7 cellular contexts compared by ENCODE assay signal in genomic region chr7:3807825-3808224, GRCh38.
"Had no signal": no experiment of that assay in that cellular context is flagged by ENCODE, and none has a peak within 500 bp of the region (broad histone marks: within the 10 kb centered on the region; RNA-seq: fewer than 3 reads in every experiment).

No MANE protein-coding gene starts in this region.

- DNase-seq: H9, HCEC 1CT, IMR-90 had no signal

- H3K27ac Mint-ChIP-seq: GM23338, H9 had no signal

- ATAC-seq: GM23338 had no signal

- FAIRE-seq: H1, H54, HTR-8/SVneo had no signal

- H3K9me3 Mint-ChIP-seq: GM23338, H9 had no signal

- H3K4me3 Mint-ChIP-seq: GM23338, H9 had no signal

- H3K4me3 ChIP-seq: GM23338 had no signal
